Comparison of ENCODE assay signal across 3 cellular contexts in the genomic region with DNA sequence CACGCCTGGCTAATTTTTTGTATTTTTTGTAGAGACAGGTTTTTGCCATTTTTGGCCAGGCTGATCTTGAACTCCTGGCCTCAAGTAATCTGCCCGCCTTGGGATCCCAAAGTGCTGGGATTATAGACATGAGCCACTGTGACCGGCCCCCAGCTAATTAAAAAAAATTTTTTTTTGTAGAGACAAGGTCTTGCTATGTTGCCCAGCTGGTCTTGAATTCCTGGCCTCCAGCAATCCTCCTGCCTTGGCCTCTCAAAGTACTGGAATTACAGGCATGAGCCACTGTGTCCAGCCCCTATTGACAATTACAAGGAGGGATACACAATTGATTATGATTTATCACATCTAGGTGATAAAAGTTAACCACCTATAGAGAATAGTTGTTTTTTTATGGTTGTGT.
"Had no signal": no experiment of that assay in that cellular context is flagged by ENCODE, and none has a peak within 500 bp of the region (broad histone marks: within the 10 kb centered on the region; RNA-seq: fewer than 3 reads in every experiment).

No MANE protein-coding gene starts in this region.

- ATAC-seq: GM12878 had no signal

- DNase-seq: GDM1, GF-D8 had no signal

- H3K4me3 ChIP-seq: GM12878 had no signal
